In genomic region chr4:134702374-134702773, GRCh38 we compare ENCODE assay signal across 22 cellular contexts.
A peak's percentile ranks its signal among the peaks of the same experiment; 100 is the strongest.
DNase-seq lines count a peak whose midpoint lies in the region; ATAC-seq, FAIRE-seq and TF ChIP-seq lines count a peak whose summit lies in the region.
"Had no signal": no experiment of that assay in that cellular context is flagged by ENCODE, and none has a peak within 500 bp of the region (broad histone marks: within the 10 kb centered on the region; RNA-seq: fewer than 3 reads in every experiment).

No MANE protein-coding gene starts in this region.

- H3K27me3 ChIP-seq in DND-41 (ENCODE audit: insufficient read depth, low read length, poor library complexity): no peaks in the 10 kb centered on the region
- no peaks in the 10 kb centered on the region for H3K27me3 ChIP-seq in endothelial cell of umbilical vein (ENCODE audit: control insufficient read depth in 2 of 2, insufficient read depth in 2 of 2, low read length in 2 of 2)
- H3K27me3 ChIP-seq in testis: no peaks in the 10 kb centered on the region
- H3K27me3 ChIP-seq: BE2C had no signal

- DNase-seq in COLO829 (ENCODE audit: low spot score) (peak; percentile 1), DND-41 (no peak), SK-N-DZ (ENCODE audit: low spot score) (peak; percentile 13), endothelial cell of umbilical vein (ENCODE audit: low read depth, low spot score) (no peak), testis (no peak), NCI-H446 (lab: John Stamatoyannopoulos, UW) (no peak), KG1 (lab: John Stamatoyannopoulos, UW) (no peak)
- DNase-seq: BE2C; C1 segment of cervical spinal cord; Caco-2; CD4-positive, CD25-positive, alpha-beta regulatory T cell; CD8-positive, alpha-beta memory T cell; DMS153; DMS79; GF-D8; HCEC 1CT; HFFc6; IMR-90 had no signal

- H2AFZ ChIP-seq in DND-41 (ENCODE audit: low read depth, low read length) (peak overlapping the region; percentile 25; the same call in 1 of the 2 replicates), endothelial cell of umbilical vein (ENCODE audit: low read depth, low read length) (peak overlapping the region; percentile 29)

- no TSS peak for BruUV-seq in endothelial cell of umbilical vein (replicated peaks; lab: Mats Ljungman, UMichigan)

- TF ChIP-seq CTCF in DND-41 (IDR thresholded peaks at IDR 0.05; ENCODE audit: borderline replicate concordance, extremely low read depth, low read length, poor library complexity, severe bottlenecking): no peak
- no peak for TF ChIP-seq CTCF in endothelial cell of umbilical vein (IDR thresholded peaks at IDR 0.05; ENCODE audit: extremely low read depth in 1 of 2, insufficient read depth in 1 of 2, low read depth in 1 of 2, low read length in 2 of 2)
- TF ChIP-seq CTCF in testis (IDR thresholded peaks at IDR 0.05): no peak

- no peak for ATAC-seq in DND-41 (ENCODE audit: insufficient read depth, low read depth)
- ATAC-seq in HG02852 (IDR thresholded peaks at IDR 0.05; ENCODE audit: unreplicated experiment): no peak
- ATAC-seq: K562 had no signal

- H3K4me3 ChIP-seq in DND-41 (ENCODE audit: low read depth in 1 of 2, low read length in 2 of 2): no peak overlapping the region
- H3K4me3 ChIP-seq in endothelial cell of umbilical vein (replicated peaks in 1 of 3; ENCODE audit: insufficient read depth in 1 of 3, low read depth in 1 of 3, low read length in 3 of 3): no peak overlapping the region
- no peak overlapping the region for H3K4me3 ChIP-seq in testis
- H3K4me3 ChIP-seq: K562 had no signal

- H3K27ac ChIP-seq in DND-41 (ENCODE audit: low read length) (no peak overlapping the region), endothelial cell of umbilical vein (ENCODE audit: insufficient read depth, low read depth, low read length) (no peak overlapping the region), testis (no peak overlapping the region)

- dilution Hi-C loops in endothelial cell of umbilical vein (cut with MboI; ENCODE audit: extremely low pct_ligation_motif_present, low sequenced_read_pairs): no loop called here

- no peak overlapping the region for H3K4me2 ChIP-seq in DND-41 (ENCODE audit: insufficient read depth, low read length)
- H3K4me2 ChIP-seq in endothelial cell of umbilical vein (ENCODE audit: insufficient read depth, low read length): no peak overlapping the region

- POLR2A ChIA-PET in endothelial cell of umbilical vein (lab: Charles Lee): no interaction called here

- H3K9ac ChIP-seq in DND-41 (ENCODE audit: low read depth, low read length) (no peak overlapping the region), endothelial cell of umbilical vein (replicated peaks; ENCODE audit: extremely low read depth, insufficient read depth, low read length) (no peak overlapping the region)

- H4K20me1 ChIP-seq in DND-41 (ENCODE audit: insufficient read depth, low read length) (no peaks in the 10 kb centered on the region), endothelial cell of umbilical vein (replicated peaks; ENCODE audit: control insufficient read depth, extremely low read depth, insufficient read depth, low read length) (no peaks in the 10 kb centered on the region)

- TF ChIP-seq POLR2A in endothelial cell of umbilical vein (IDR thresholded peaks at IDR 0.05; ENCODE audit: low read depth, low read length) (no peak), testis (IDR thresholded peaks at IDR 0.05) (no peak)

- FAIRE-seq in endothelial cell of umbilical vein (lab: Jason Lieb, UNC): no peak
- FAIRE-seq: H54, HTR-8/SVneo, K562 had no signal

- no peaks in the 10 kb centered on the region for H3K4me1 ChIP-seq in DND-41 (ENCODE audit: insufficient read depth, low read length)
- H3K4me1 ChIP-seq in endothelial cell of umbilical vein (ENCODE audit: control insufficient read depth, extremely low read depth, insufficient read depth, low read length): no peaks in the 10 kb centered on the region
- no peaks in the 10 kb centered on the region for H3K4me1 ChIP-seq in testis
- H3K4me1 ChIP-seq: BE2C, Caco-2 had no signal

- H3K79me2 ChIP-seq in DND-41 (ENCODE audit: insufficient read depth, low read length): no peaks in the 10 kb centered on the region
- H3K79me2 ChIP-seq in endothelial cell of umbilical vein (ENCODE audit: control insufficient read depth, insufficient read depth, low read length): no peaks in the 10 kb centered on the region

- H3K36me3 ChIP-seq in DND-41 (ENCODE audit: insufficient read depth, low read length): no peaks in the 10 kb centered on the region
- no peaks in the 10 kb centered on the region for H3K36me3 ChIP-seq in endothelial cell of umbilical vein (ENCODE audit: control insufficient read depth in 2 of 2, extremely low read depth in 1 of 2, insufficient read depth in 2 of 2, low read length in 2 of 2)
- no peaks in the 10 kb centered on the region for H3K36me3 ChIP-seq in testis (ENCODE audit: low read depth, missing control alignments)
- H3K36me3 ChIP-seq: BE2C had no signal

- intact Hi-C loops in endothelial cell of umbilical vein (cut with micrococcal nuclease) (no loop called here), testis (cut with DNase I; ENCODE audit: low total_unique reads) (no loop called here)

- CTCF ChIA-PET in endothelial cell of umbilical vein (lab: Charles Lee): interaction anchor here (1.0 kb wide), 2 partner anchors 17 to 405 kb away, joined by 3 read pairs; no protein-coding TSS in a partner anchor

- 66 to 72% methylated on average over 3 of the region's 3 CpGs for WGBS in testis, 2 donors

- peaks cover 3% of the 10 kb centered on the region for H3K9me3 ChIP-seq in DND-41 (ENCODE audit: insufficient read depth, low read length, severe bottlenecking)
- no peaks in the 10 kb centered on the region for H3K9me3 ChIP-seq in endothelial cell of umbilical vein (replicated peaks; ENCODE audit: control insufficient read depth, insufficient read depth, low read length)
- no peaks in the 10 kb centered on the region for H3K9me3 ChIP-seq in testis
- H3K9me3 ChIP-seq: BE2C had no signal

- H3K9me1 ChIP-seq in endothelial cell of umbilical vein (replicated peaks; ENCODE audit: control insufficient read depth, extremely low read depth, insufficient read depth, low read length): peaks cover 2% of the 10 kb centered on the region

TF ChIP-seq in endothelial cell of umbilical vein, 7 proteins besides CTCF, POLR2A, EP300 and RAD21:
- no peak for TF ChIP-seq MYC (IDR thresholded peaks at IDR 0.05; ENCODE audit: low read depth, low read length)
- no peak for TF ChIP-seq MAX (IDR thresholded peaks at IDR 0.05; ENCODE audit: insufficient read depth, insufficient read length)
- TF ChIP-seq POLR2AphosphoS5 (IDR thresholded peaks at IDR 0.05; ENCODE audit: insufficient read depth, low read depth, low read length): no peak
- TF ChIP-seq GATA2 (IDR thresholded peaks at IDR 0.05; ENCODE audit: insufficient read depth, insufficient read length, low read depth, low read length): no peak
- TF ChIP-seq FOS (IDR thresholded peaks at IDR 0.05; ENCODE audit: borderline replicate concordance, insufficient read depth, low read length): no peak
- no peak for TF ChIP-seq JUN (IDR thresholded peaks at IDR 0.05; ENCODE audit: borderline replicate concordance, insufficient read depth, insufficient read length, low read depth)
- TF ChIP-seq EZH2 (IDR thresholded peaks at IDR 0.05; ENCODE audit: borderline replicate concordance, low read depth, low read length, severe bottlenecking): no peak

Comparison
In these comparisons a context has a peak if more than half of its experiments do, and no peak if none do; other contexts are left out.
1. DNase-seq: peak in COLO829 (single experiment) and SK-N-DZ (single experiment); none in DND-41 (single experiment), endothelial cell of umbilical vein (single experiment), testis (single experiment), NCI-H446 (0 of 2) and KG1 (single experiment).